In the genomic region with DNA sequence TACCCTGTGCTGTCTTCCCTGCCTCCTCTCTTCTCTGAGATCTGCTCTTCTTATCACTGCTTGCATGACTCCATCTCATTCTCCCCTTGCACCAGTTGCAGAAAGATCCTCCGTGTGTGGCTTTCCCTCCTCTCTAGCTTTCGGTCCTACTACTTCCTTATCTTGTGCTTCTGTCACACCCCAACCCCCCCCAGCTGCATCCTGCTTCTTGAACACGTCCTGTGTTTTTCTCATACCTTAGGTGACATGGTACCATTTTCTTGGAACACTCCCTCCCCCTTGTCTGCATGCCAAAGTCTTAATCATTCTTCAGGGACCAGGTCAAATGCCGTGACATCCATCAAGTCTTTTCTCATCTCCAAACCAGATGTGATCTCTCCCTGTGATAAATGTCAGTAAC, we compare ENCODE assay signal across 14 cellular contexts. TPM values are rescaled to one million over a fixed set of nuclear protein-coding genes. Genes with fewer than 3 reads are reported as not detected.
A peak's percentile ranks its signal among the peaks of the same experiment; 100 is the strongest.
DNase-seq lines count a peak whose midpoint lies in the region; ATAC-seq and TF ChIP-seq lines count a peak whose summit lies in the region.
"Had no signal": no experiment of that assay in that cellular context is flagged by ENCODE, and none has a peak within 500 bp of the region (broad histone marks: within the 10 kb centered on the region; RNA-seq: fewer than 3 reads in every experiment).

No MANE protein-coding gene starts in this region.

- TF ChIP-seq POLR2A in IMR-90 (IDR thresholded peaks at IDR 0.05; ENCODE audit: low read depth, low read length): no peak

- peaks cover 49% of the 10 kb centered on the region for H3K4me1 Mint-ChIP-seq in activated T-helper 1 cell treated with anti-CD3 and anti-CD28 coated beads, Interleukin-12 subunit alpha, Interleukin-12 subunit beta, Interleukin-2, Interleukin-4 antibody, amounts not matched to agents 30 ng/mL and 10 ng/mL and 1 ng/mL, durations not matched to agents 14 hours and 24 hours and 36 hours (ENCODE audit: low read depth)
- peaks cover 13 to 35% (median 24%) of the 10 kb centered on the region in 4 donors for H3K4me1 Mint-ChIP-seq in naive thymus-derived CD8-positive, alpha-beta T cell

- H4K8ac ChIP-seq in IMR-90 (ENCODE audit: low read depth in 2 of 2, low read length in 2 of 2): peak overlapping the region in 1 of 2 experiments; percentile 19; a peak in 1 of 4 replicates

- H3K9me3 ChIP-seq in BLaER1: no peaks in the 10 kb centered on the region
- no peaks in the 10 kb centered on the region for H3K9me3 ChIP-seq in IMR-90 (ENCODE audit: control insufficient read depth, insufficient read depth, low read length)
- H3K9me3 ChIP-seq: breast epithelium, ovary had no signal

- peaks cover 35% of the 10 kb centered on the region; the same call in 1 of the 2 replicates for H4K20me1 ChIP-seq in BLaER1
- no peaks in the 10 kb centered on the region for H4K20me1 ChIP-seq in IMR-90 (ENCODE audit: insufficient read depth, low read length)

- H2AK9ac ChIP-seq in IMR-90 (replicated peaks; ENCODE audit: low read depth, low read length, poor library complexity): no peak overlapping the region

- dilution Hi-C loops in IMR-90 (cut with HindIII; ENCODE audit: low sequenced_read_pairs, unreplicated experiment): no loop called here

- peaks cover 65% of the 10 kb centered on the region for H3K4me1 ChIP-seq in BLaER1
- 0 out of 2 replicates have a peak, but pooled peaks cover 3% of the 10 kb centered on the region for H3K4me1 ChIP-seq in IMR-90 (ENCODE audit: control insufficient read depth, insufficient read depth, low read length)
- H3K4me1 ChIP-seq: breast epithelium had no signal

- H3K9me3 Mint-ChIP-seq in activated T-helper 1 cell treated with anti-CD3 and anti-CD28 coated beads, Interleukin-12 subunit alpha, Interleukin-12 subunit beta, Interleukin-2, Interleukin-4 antibody, amounts not matched to agents 30 ng/mL and 10 ng/mL and 1 ng/mL, durations not matched to agents 14 hours and 24 hours and 36 hours: no peaks in the 10 kb centered on the region
- no peaks in the 10 kb centered on the region for H3K9me3 Mint-ChIP-seq in naive thymus-derived CD8-positive, alpha-beta T cell

- H3K79me1 ChIP-seq in IMR-90 (ENCODE audit: low read depth in 1 of 2, low read length in 2 of 2): peaks cover 10% of the 10 kb centered on the region in 2 experiments; a peak in 3 of 4 replicates

- peak overlapping the region; percentile 27; the same call in 1 of the 2 replicates for H4K91ac ChIP-seq in IMR-90 (ENCODE audit: insufficient read depth, low read depth, low read length)

- H3K4ac ChIP-seq in IMR-90 (ENCODE audit: low read depth, low read length): peak overlapping the region; percentile 26; the same call in 1 of the 2 replicates

- no peak for TF ChIP-seq RAD21 in IMR-90 (IDR thresholded peaks at IDR 0.05; ENCODE audit: low read length)

- no peak overlapping the region for H3K18ac ChIP-seq in IMR-90 (ENCODE audit: low read depth, low read length)

- H3K27ac ChIP-seq in BLaER1: no peak overlapping the region
- no peak overlapping the region for H3K27ac ChIP-seq in IMR-90 (ENCODE audit: insufficient read depth, low read length)
- H3K27ac ChIP-seq: breast epithelium, ovary had no signal

- H3K4me3 Mint-ChIP-seq in activated T-helper 1 cell treated with anti-CD3 and anti-CD28 coated beads, Interleukin-12 subunit alpha, Interleukin-12 subunit beta, Interleukin-2, Interleukin-4 antibody, amounts not matched to agents 30 ng/mL and 10 ng/mL and 1 ng/mL, durations not matched to agents 14 hours and 24 hours and 36 hours: peak overlapping the region; percentile 71
- H3K4me3 Mint-ChIP-seq in naive thymus-derived CD8-positive, alpha-beta T cell: peak overlapping the region in 8 of 10 donors; percentile 38 to 68 (median 61)

- peaks cover 6% of the 10 kb centered on the region; the same call in 1 of the 2 replicates for H3K9me1 ChIP-seq in IMR-90 (ENCODE audit: insufficient read depth, low read length)

- H3K27ac Mint-ChIP-seq in activated T-helper 1 cell treated with anti-CD3 and anti-CD28 coated beads, Interleukin-12 subunit alpha, Interleukin-12 subunit beta, Interleukin-2, Interleukin-4 antibody, amounts not matched to agents 30 ng/mL and 10 ng/mL and 1 ng/mL, durations not matched to agents 14 hours and 24 hours and 36 hours: peak overlapping the region; percentile 82
- peak overlapping the region in 1 of 10 donors; percentile 66 for H3K27ac Mint-ChIP-seq in naive thymus-derived CD8-positive, alpha-beta T cell

- H2AK5ac ChIP-seq in IMR-90 (ENCODE audit: low read depth, low read length): no peak overlapping the region; the same call in 1 of the 2 replicates

- no peaks in the 10 kb centered on the region for H3K27me3 Mint-ChIP-seq in activated T-helper 1 cell treated with anti-CD3 and anti-CD28 coated beads, Interleukin-12 subunit alpha, Interleukin-12 subunit beta, Interleukin-2, Interleukin-4 antibody, amounts not matched to agents 30 ng/mL and 10 ng/mL and 1 ng/mL, durations not matched to agents 14 hours and 24 hours and 36 hours (ENCODE audit: insufficient read depth)
- no peaks in the 10 kb centered on the region for H3K27me3 Mint-ChIP-seq in naive thymus-derived CD8-positive, alpha-beta T cell

- CTCF ChIA-PET in IMR-90 (lab: Yijun Ruan, JAX): no interaction called here

- no peak overlapping the region for H4K5ac ChIP-seq in IMR-90 (ENCODE audit: low read depth, low read length)

- 55% methylated on average over 3 of the region's 4 CpGs; no CpG with 5 or more reads in 1 of the 2 experiments for WGBS in IMR-90 (ENCODE audit: extremely low coverage in 2 of 2, insufficient read length in 1 of 2), 2 experiments

- no peak for TF ChIP-seq CTCF in IMR-90 (conservative IDR thresholded peaks at IDR 0.05; ENCODE audit: low read depth, low read length)

- H3K36me3 ChIP-seq in BLaER1 (no peaks in the 10 kb centered on the region), IMR-90 (ENCODE audit: control insufficient read depth, insufficient read depth, low read length) (peaks cover 3% of the 10 kb centered on the region; the same call in 1 of the 2 replicates)
- H3K36me3 ChIP-seq: breast epithelium, ovary had no signal

- no peaks in the 10 kb centered on the region for H3K36me3 Mint-ChIP-seq in activated T-helper 1 cell treated with anti-CD3 and anti-CD28 coated beads, Interleukin-12 subunit alpha, Interleukin-12 subunit beta, Interleukin-2, Interleukin-4 antibody, amounts not matched to agents 30 ng/mL and 10 ng/mL and 1 ng/mL, durations not matched to agents 14 hours and 24 hours and 36 hours (ENCODE audit: low read depth)
- peaks cover 0 to 2% (median 0%) of the 10 kb centered on the region in 3 donors for H3K36me3 Mint-ChIP-seq in naive thymus-derived CD8-positive, alpha-beta T cell

- H3K56ac ChIP-seq in IMR-90 (ENCODE audit: extremely low read depth, insufficient read depth, low read length): no peak overlapping the region

- no peak for DNase-seq in IMR-90
- DNase-seq in activated T-helper 1 cell treated with anti-CD3 and anti-CD28 coated beads, Interleukin-12 subunit alpha, Interleukin-12 subunit beta, Interleukin-2, Interleukin-4 antibody, amounts not matched to agents 30 ng/mL and 10 ng/mL and 1 ng/mL, durations not matched to agents 14 hours and 24 hours and 36 hours (ENCODE audit: low spot score): peak; percentile 1
- no peak for DNase-seq in naive thymus-derived CD8-positive, alpha-beta T cell
- no peak for DNase-seq in NCI-H1092 (lab: John Stamatoyannopoulos, UW)
- DNase-seq in NCI-H128 (lab: John Stamatoyannopoulos, UW; ENCODE audit: unreplicated experiment): no peak
- DNase-seq in OCI-M2 (lab: John Stamatoyannopoulos, UW; ENCODE audit: unreplicated experiment): no peak
- DNase-seq: DMS 273 treated with DMSO at 0.1 percent for 48 hours, islet precursor cell, NCI-H2081, ovary had no signal

- H2BK15ac ChIP-seq in IMR-90 (ENCODE audit: low read depth, low read length): no peak overlapping the region; the same call in 2 of the 3 replicates

- H3K9ac ChIP-seq in BLaER1 (no peak overlapping the region), IMR-90 (ENCODE audit: low read depth, low read length) (no peak overlapping the region)

- H3K4me2 ChIP-seq in BLaER1 (peak overlapping the region; percentile 51), IMR-90 (ENCODE audit: low read depth, low read length) (no peak overlapping the region)

- 0 out of 2 replicates have a peak overlapping the region, but pooled peaks have one; percentile 21 for H3K14ac ChIP-seq in IMR-90 (replicated peaks; ENCODE audit: low read depth, low read length)

- in situ Hi-C loops in IMR-90 (cut with MboI; ENCODE audit: low sequenced_read_pairs): no loop called here

- POLR2A ChIA-PET in IMR-90 (lab: Charles Lee; ENCODE audit: unreplicated experiment): no interaction called here
- POLR2A ChIA-PET in naive thymus-derived CD8-positive, alpha-beta T cell (lab: Charles Lee): no interaction called here

- peak overlapping the region; percentile 12; the same call in 1 of the 2 replicates for H2BK120ac ChIP-seq in IMR-90 (ENCODE audit: low read depth, low read length)

- no peak overlapping the region for H2AFZ ChIP-seq in IMR-90 (replicated peaks; ENCODE audit: low read length, poor library complexity)

- H3K23ac ChIP-seq in IMR-90 (ENCODE audit: low read depth, low read length): peak overlapping the region; percentile 60

- intact Hi-C loops in IMR-90 (cut with micrococcal nuclease): no loop called here
- intact Hi-C loops in activated T-helper 1 cell treated with anti-CD3 and anti-CD28 coated beads, Interleukin-12 subunit alpha, Interleukin-12 subunit beta, Interleukin-2, Interleukin-4 antibody, amounts not matched to agents 30 ng/mL and 10 ng/mL and 1 ng/mL, durations not matched to agents 14 hours and 24 hours and 36 hours (cut with micrococcal nuclease): no loop called here

- H3K27me3 ChIP-seq in BLaER1 (peaks cover 89% of the 10 kb centered on the region), IMR-90 (ENCODE audit: control insufficient read depth, insufficient read depth, low read length) (peaks cover 3% of the 10 kb centered on the region)
- H3K27me3 ChIP-seq: ovary had no signal

- no TSS peak for BruUV-seq in IMR-90 (replicated peaks; lab: Mats Ljungman, UMichigan)

- H3K4me3 ChIP-seq in BLaER1: no peak overlapping the region
- no peak overlapping the region for H3K4me3 ChIP-seq in IMR-90 (ENCODE audit: insufficient read depth, low read depth, low read length)
- H3K4me3 ChIP-seq: breast epithelium, GM12878, ovary had no signal

- no peak for ATAC-seq in IMR-90 (ENCODE audit: low read depth)
- no peak for ATAC-seq in naive thymus-derived CD8-positive, alpha-beta T cell
- no peak for ATAC-seq in HG02981 (IDR thresholded peaks at IDR 0.05; ENCODE audit: unreplicated experiment)
- ATAC-seq: GM12878 had no signal

- no peak overlapping the region for H2BK5ac ChIP-seq in IMR-90 (ENCODE audit: low read depth, low read length, poor library complexity, severe bottlenecking)

- 0 out of 2 replicates have a peak overlapping the region, but pooled peaks have one; percentile 31 for H2BK20ac ChIP-seq in IMR-90 (ENCODE audit: low read depth, low read length)

RNA-seq across cellular contexts. Expression of a gene that starts 46.4 kb away (rescaled TPM):
- total RNA-seq in IMR-90 (2012; rRNA removed): 41.9 and 69.4 TPM in 2 replicates
- 57.3 and 72.9 TPM in 2 replicates for polyA plus RNA-seq in IMR-90 (2012; rRNA removed)
- polyA plus RNA-seq in IMR-90 (2012; cell fraction: cytosol; rRNA removed): 41.0 and 73.7 TPM in 2 replicates
- 70.5 and 140 TPM in 2 replicates for polyA plus RNA-seq in IMR-90 (2012; cell fraction: nucleus; rRNA removed; ENCODE audit: low replicate concordance)
- total RNA-seq in activated T-helper 1 cell treated with anti-CD3 and anti-CD28 coated beads, Interleukin-12 subunit alpha, Interleukin-12 subunit beta, Interleukin-2, Interleukin-4 antibody, amounts not matched to agents 30 ng/mL and 10 ng/mL and 1 ng/mL, durations not matched to agents 14 hours and 24 hours and 36 hours: 8.5 and 8.7 TPM in 2 replicates
- 10 to 100 TPM; 10.8 to 12.8 TPM for total RNA-seq in naive thymus-derived CD8-positive, alpha-beta T cell
- polyA plus RNA-seq in naive thymus-derived CD8-positive, alpha-beta T cell: 10 to 100 TPM; 14.9 to 16.6 (median 16.5) TPM

RNA-seq across cellular contexts. Expression of a gene that starts 57.4 kb away (rescaled TPM):
- 21.7 and 23.8 TPM in 2 replicates for total RNA-seq in IMR-90 (2012; rRNA removed)
- polyA plus RNA-seq in IMR-90 (2012; rRNA removed): 9.7 and 10.0 TPM in 2 replicates
- 4.4 and 5.7 TPM in 2 replicates for polyA plus RNA-seq in IMR-90 (2012; cell fraction: cytosol; rRNA removed)
- 6.1 and 14.1 TPM in 2 replicates for polyA plus RNA-seq in IMR-90 (2012; cell fraction: nucleus; rRNA removed; ENCODE audit: low replicate concordance)
- total RNA-seq in activated T-helper 1 cell treated with anti-CD3 and anti-CD28 coated beads, Interleukin-12 subunit alpha, Interleukin-12 subunit beta, Interleukin-2, Interleukin-4 antibody, amounts not matched to agents 30 ng/mL and 10 ng/mL and 1 ng/mL, durations not matched to agents 14 hours and 24 hours and 36 hours: 27.3 and 29.1 TPM in 2 replicates
- 1 to 10 TPM; 7.7 to 8.3 TPM for total RNA-seq in naive thymus-derived CD8-positive, alpha-beta T cell
- 1 to 10 TPM; 3.5 to 5.6 (median 4.2) TPM for polyA plus RNA-seq in naive thymus-derived CD8-positive, alpha-beta T cell
